19 cellular contexts compared by ENCODE assay signal in genomic region chrX:110755061-110755460, GRCh38. TPM values are rescaled to one million over a fixed set of nuclear protein-coding genes. Genes with fewer than 3 reads are reported as not detected.
DNase-seq lines count a peak whose midpoint lies in the region; ATAC-seq and TF ChIP-seq lines count a peak whose summit lies in the region.
"Had no signal": no experiment of that assay in that cellular context is flagged by ENCODE, and none has a peak within 500 bp of the region (broad histone marks: within the 10 kb centered on the region; RNA-seq: fewer than 3 reads in every experiment).

No MANE protein-coding gene starts in this region.

- 63 to 68% methylated on average over 3 of the region's 3 CpGs for WGBS in body of pancreas, 2 donors

- TF ChIP-seq CTCF in astrocyte of the spinal cord (IDR thresholded peaks at IDR 0.05; ENCODE audit: low read depth, low read length) (no peak), body of pancreas (IDR thresholded peaks at IDR 0.05) (no peak)

- no peak overlapping the region for H3K27ac ChIP-seq in body of pancreas

- ATAC-seq in HG03342 (IDR thresholded peaks at IDR 0.05; ENCODE audit: unreplicated experiment): no peak
- ATAC-seq in body of pancreas: no peak
- ATAC-seq: CD8-positive, alpha-beta T cell; Panc1 had no signal

- no peak overlapping the region for H3K4me3 ChIP-seq in MG63
- H3K4me3 ChIP-seq in astrocyte of the spinal cord (ENCODE audit: low read depth, low read length): no peak overlapping the region
- H3K4me3 ChIP-seq in body of pancreas: no peak overlapping the region

- in situ Hi-C loops in astrocyte of the spinal cord (cut with HindIII; ENCODE audit: low sequenced_read_pairs): no loop called here

- H3K27me3 ChIP-seq in MG63 (no peaks in the 10 kb centered on the region), body of pancreas (no peaks in the 10 kb centered on the region)
- H3K27me3 ChIP-seq: BE2C had no signal

- intact Hi-C loops in body of pancreas (cut with DNase I): no loop called here

- H3K4me1 ChIP-seq in body of pancreas: no peaks in the 10 kb centered on the region
- H3K4me1 ChIP-seq: BE2C had no signal

- no peak for TF ChIP-seq POLR2A in body of pancreas (IDR thresholded peaks at IDR 0.05)

- peak; percentile 73 for DNase-seq in EL
- peak; percentile 46 for DNase-seq in MG63
- peak; percentile 68 for DNase-seq in astrocyte of the spinal cord (ENCODE audit: low read depth, low spot score)
- peak; percentile 57 for DNase-seq in kidney tubule cell (ENCODE audit: low spot score)
- no peak for DNase-seq in NCI-H2196 (lab: John Stamatoyannopoulos, UW; ENCODE audit: unreplicated experiment)
- no peak for DNase-seq in HPDE6-E6E7 (ENCODE audit: extremely low spot score)
- DNase-seq in body of pancreas: no peak
- DNase-seq: BE2C; CD8-positive, alpha-beta T cell; DMS79 treated with DMSO at 0.1 percent for 48 hours; H9; KG1; NCI-H1092 treated with DMSO at 0.1 percent for 48 hours; NCI-H187; NCI-H774; SHP77 had no signal

- H3K36me3 ChIP-seq in MG63 (peaks cover 19% of the 10 kb centered on the region), body of pancreas (replicated peaks in 1 of 2; ENCODE audit: insufficient read depth in 1 of 2, low read depth in 2 of 2) (no peaks in the 10 kb centered on the region)
- H3K36me3 ChIP-seq: BE2C had no signal

- H3K9me3 ChIP-seq in MG63: 0 out of 2 replicates have a peak, but pooled peaks cover 2% of the 10 kb centered on the region
- no peaks in the 10 kb centered on the region for H3K9me3 ChIP-seq in body of pancreas
- H3K9me3 ChIP-seq: BE2C had no signal

RNA-seq across cellular contexts. Expression of gene CHRDL1, which starts 40.6 kb away (rescaled TPM):
- 79.1 and 90.2 TPM in 2 replicates for total RNA-seq in MG63 (2014; rRNA removed; shearing (Covaris generic); ENCODE audit: low replicate concordance)
- total RNA-seq in body of pancreas: 10 to 100 TPM; 13.0 to 16.5 TPM
- total RNA-seq: CD8-positive, alpha-beta T cell; MCF 10A had no signal

Comparison
In these comparisons a context has a peak if more than half of its experiments do, and no peak if none do; other contexts are left out.
1. DNase-seq: peak in EL (single experiment), MG63 (single experiment), astrocyte of the spinal cord (single experiment) and kidney tubule cell (single experiment); none in NCI-H2196 (single experiment), HPDE6-E6E7 (single experiment) and body of pancreas (0 of 4).